8 cellular contexts compared by ENCODE assay signal in the genomic region with DNA sequence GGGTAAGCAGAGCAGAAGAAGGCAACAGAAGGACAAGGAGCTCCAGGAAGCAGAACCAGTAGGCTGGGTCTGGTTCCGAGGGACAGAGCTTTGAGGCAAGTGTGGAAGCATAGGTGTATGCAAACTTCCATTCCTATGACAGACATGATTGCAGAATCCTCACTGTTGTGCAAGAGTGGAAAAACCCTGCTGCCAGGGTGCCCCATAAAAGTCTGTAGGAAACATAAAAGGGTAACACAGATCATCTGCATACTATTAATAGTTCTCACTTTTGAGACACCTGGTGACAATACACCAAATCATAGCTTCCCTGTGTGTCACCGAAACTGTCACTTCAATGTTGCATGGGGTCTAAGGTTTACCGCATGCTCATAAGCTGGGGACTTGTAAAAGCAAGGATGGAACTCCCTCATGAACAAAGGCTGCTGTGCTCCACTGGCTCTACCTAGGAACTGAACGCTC. TPM values are rescaled to one million over a fixed set of nuclear protein-coding genes. Genes with fewer than 3 reads are reported as not detected.
DNase-seq lines count a peak whose midpoint lies in the region; ATAC-seq lines count a peak whose summit lies in the region.
"Had no signal": no experiment of that assay in that cellular context is flagged by ENCODE, and none has a peak within 500 bp of the region (broad histone marks: within the 10 kb centered on the region; RNA-seq: fewer than 3 reads in every experiment).

No MANE protein-coding gene starts in this region.

- H3K27me3 Mint-ChIP-seq in naive thymus-derived CD4-positive, alpha-beta T cell, result no peaks in the 10 kb centered on the region
- H3K27me3 Mint-ChIP-seq: dendritic cell treated with granulocyte-macrophage colony-stimulating factor and Interleukin-4, amounts not matched to agents 40 ng/mL and 50 ng/mL, for 4 days had no signal

- H3K4me3 ChIP-seq in naive thymus-derived CD4-positive, alpha-beta T cell (ENCODE audit: low read length), result no peak overlapping the region

- no peaks in the 10 kb centered on the region for H3K9me3 Mint-ChIP-seq in naive thymus-derived CD4-positive, alpha-beta T cell
- H3K9me3 Mint-ChIP-seq: dendritic cell treated with granulocyte-macrophage colony-stimulating factor and Interleukin-4, amounts not matched to agents 40 ng/mL and 50 ng/mL, for 4 days had no signal

- H3K27me3 ChIP-seq in naive thymus-derived CD4-positive, alpha-beta T cell (ENCODE audit: control insufficient read depth in 2 of 2, insufficient read depth in 2 of 2, low read length in 2 of 2), result no peaks in the 10 kb centered on the region

- H3K4me3 Mint-ChIP-seq in naive thymus-derived CD4-positive, alpha-beta T cell, result no peak overlapping the region
- H3K4me3 Mint-ChIP-seq: dendritic cell treated with granulocyte-macrophage colony-stimulating factor and Interleukin-4, amounts not matched to agents 40 ng/mL and 50 ng/mL, for 4 days had no signal

- DNase-seq in RPMI7951 (ENCODE audit: low read depth) (peak; percentile 38), DMS153 treated with DMSO at 0.1 percent for 48 hours (lab: John Stamatoyannopoulos, UW; ENCODE audit: unreplicated experiment) (no peak), NCI-H345 (lab: John Stamatoyannopoulos, UW) (no peak)
- no peak for DNase-seq in naive thymus-derived CD4-positive, alpha-beta T cell
- DNase-seq in activated CD8-positive, alpha-beta memory T cell treated with anti-CD3 and anti-CD28 coated beads, Interleukin-2, amount 50 U/mL, for 48 hours, result no peak

- H3K36me3 Mint-ChIP-seq in naive thymus-derived CD4-positive, alpha-beta T cell, result peaks cover 14 to 41% (median 35%) of the 10 kb centered on the region in 5 donors

- ATAC-seq in GM18520 (IDR thresholded peaks at IDR 0.05; ENCODE audit: unreplicated experiment) (peak; percentile 76), GM21825 (IDR thresholded peaks at IDR 0.05; ENCODE audit: unreplicated experiment) (peak; percentile 63)
- ATAC-seq in naive thymus-derived CD4-positive, alpha-beta T cell, result no peak

- H3K36me3 ChIP-seq in naive thymus-derived CD4-positive, alpha-beta T cell (ENCODE audit: control insufficient read depth in 2 of 3, insufficient read depth in 3 of 3, low read length in 3 of 3), result peaks cover 0 to 59% (median 4%) of the 10 kb centered on the region in 3 experiments

- POLR2A ChIA-PET in naive thymus-derived CD4-positive, alpha-beta T cell (lab: Charles Lee), result interaction anchor here (0.6 kb wide), 1 partner anchor 12 kb away, joined by 4 read pairs; no protein-coding TSS in a partner anchor

- H3K27ac ChIP-seq in naive thymus-derived CD4-positive, alpha-beta T cell (ENCODE audit: low read depth, low read length), result no peak overlapping the region

- intact Hi-C loops in naive thymus-derived CD4-positive, alpha-beta T cell (cut with micrococcal nuclease), result no loop called here

- H3K4me1 Mint-ChIP-seq in naive thymus-derived CD4-positive, alpha-beta T cell, result peaks cover 27 to 66% (median 42%) of the 10 kb centered on the region in 7 donors

- CTCF ChIA-PET in naive thymus-derived CD4-positive, alpha-beta T cell (lab: Charles Lee), result no interaction called here

- H3K9me3 ChIP-seq in naive thymus-derived CD4-positive, alpha-beta T cell (ENCODE audit: control insufficient read depth in 2 of 3, low read length in 3 of 3), result no peaks in the 10 kb centered on the region

- H3K27ac Mint-ChIP-seq in naive thymus-derived CD4-positive, alpha-beta T cell, result peak overlapping the region in 5 of 9 donors; percentile 6 to 74 (median 24)

- peaks cover 0 to 12% of the 10 kb centered on the region in 2 donors for H3K4me1 ChIP-seq in naive thymus-derived CD4-positive, alpha-beta T cell (ENCODE audit: control insufficient read depth in 2 of 2, insufficient read depth in 2 of 2, low read length in 2 of 2)

RNA-seq across cellular contexts. Expression of gene ARHGAP17, which starts 39.7 kb away (rescaled TPM):
- total RNA-seq in RPMI7951 (2014; rRNA removed; shearing (Covaris generic)), result 19.8 and 23.4 TPM in 2 replicates
- total RNA-seq in naive thymus-derived CD4-positive, alpha-beta T cell, result 10 to 100 TPM; 58.8 to 92.7 (median 70.6) TPM
- 10 to 100 TPM; 26.3 to 45.6 TPM for polyA plus RNA-seq in naive thymus-derived CD4-positive, alpha-beta T cell
